ENCODE assay signal across 8 cellular contexts in the genomic region with DNA sequence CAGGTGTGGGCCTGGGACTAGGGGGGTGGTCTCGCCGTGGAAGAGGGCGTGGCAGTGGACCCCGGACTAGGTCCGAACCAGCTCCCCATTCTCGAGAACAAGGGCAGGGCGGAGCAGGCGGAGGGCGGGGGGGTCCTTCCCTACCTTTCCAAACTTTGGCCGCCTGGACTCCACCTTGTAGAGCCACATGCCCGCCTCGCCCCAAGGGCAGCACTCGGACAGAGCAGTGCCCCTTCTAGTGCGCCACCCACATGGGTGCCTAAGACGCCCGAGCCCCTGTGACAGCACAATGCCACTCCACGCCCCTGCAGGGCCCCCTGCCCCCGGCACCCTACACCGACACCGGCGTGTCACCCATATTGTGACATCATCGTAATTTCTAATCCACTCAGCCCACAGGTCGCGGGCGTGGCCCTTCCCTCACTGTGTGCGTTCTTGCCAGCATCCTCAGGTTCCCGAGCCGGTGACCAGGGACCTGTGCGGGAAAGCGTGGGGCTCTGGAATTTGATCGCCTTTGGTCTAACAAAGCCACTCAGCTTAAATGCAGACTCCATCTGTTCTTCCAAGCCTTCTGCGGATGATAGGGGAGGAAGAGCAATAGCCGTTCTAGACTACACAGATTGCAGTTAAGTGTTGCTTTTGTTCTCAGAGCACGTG. TPM values are rescaled to one million over a fixed set of nuclear protein-coding genes. Genes with fewer than 3 reads are reported as not detected.
DNase-seq lines count a peak whose midpoint lies in the region; ATAC-seq and TF ChIP-seq lines count a peak whose summit lies in the region.

No MANE protein-coding gene starts in this region.

- H3K4me1 Mint-ChIP-seq in Caco-2 (ENCODE audit: low read depth, unreplicated experiment) (peaks cover 17% of the 10 kb centered on the region), neural crest cell (peaks cover 54% of the 10 kb centered on the region)

- peak overlapping the region; percentile 80 for H3K27ac Mint-ChIP-seq in Caco-2 (ENCODE audit: unreplicated experiment)
- peak overlapping the region; percentile 97 for H3K27ac Mint-ChIP-seq in neural crest cell (ENCODE audit: unreplicated experiment)

- H3K4me3 Mint-ChIP-seq in Caco-2 (ENCODE audit: unreplicated experiment) = peak overlapping the region; percentile 91
- H3K4me3 Mint-ChIP-seq in neural crest cell = peak overlapping the region; percentile 92

- H3K4me1 ChIP-seq in Caco-2 = no peaks in the 10 kb centered on the region; the same call in 1 of the 2 replicates

- ATAC-seq in esophagus mucosa (peak; percentile 54), HG03521 (IDR thresholded peaks at IDR 0.05; ENCODE audit: unreplicated experiment) (no peak), GM19452 (IDR thresholded peaks at IDR 0.05; ENCODE audit: unreplicated experiment) (no peak)

- no peaks in the 10 kb centered on the region for H3K27me3 Mint-ChIP-seq in Caco-2 (ENCODE audit: insufficient read depth, unreplicated experiment)
- peaks cover 5% of the 10 kb centered on the region for H3K27me3 Mint-ChIP-seq in neural crest cell (ENCODE audit: low read depth)

- H3K27me3 ChIP-seq in Caco-2 (replicated peaks; ENCODE audit: control insufficient read depth, insufficient read depth, low read length) = no peaks in the 10 kb centered on the region

- intact Hi-C loops in Caco-2 (cut with micrococcal nuclease; ENCODE audit: unreplicated experiment) = no loop called here

- POLR2A ChIA-PET in Caco-2 (lab: Charles Lee) = interaction anchor here (0.5 kb wide), 1 partner anchor 15 kb away, joined by 3 read pairs; no protein-coding TSS in a partner anchor

- no peaks in the 10 kb centered on the region for H3K9me3 Mint-ChIP-seq in Caco-2 (ENCODE audit: unreplicated experiment)
- peaks cover 5% of the 10 kb centered on the region for H3K9me3 Mint-ChIP-seq in neural crest cell

- no peaks in the 10 kb centered on the region for H3K9me3 ChIP-seq in Caco-2

- H3K4me3 ChIP-seq in Caco-2 (ENCODE audit: low read depth, low read length) = peak overlapping the region; percentile 86

- CTCF ChIA-PET in Caco-2 (lab: Charles Lee) = interaction anchor here (1.4 kb wide), 1 partner anchor 11 kb away, joined by 5 read pairs; no protein-coding TSS in a partner anchor

- DNase-seq in Caco-2 (peak in 1 of 2 experiments; percentile 24), NCI-H128 (lab: John Stamatoyannopoulos, UW; ENCODE audit: unreplicated experiment) (peak; percentile 55), neural crest cell (ENCODE audit: low read depth, low spot score) (peak; percentile 36), DMS114 treated with DMSO at 0.1 percent for 48 hours (lab: John Stamatoyannopoulos, UW; ENCODE audit: unreplicated experiment) (no peak)
- DNase-seq in activated CD4-positive, alpha-beta T cell treated with anti-CD3 and anti-CD28 coated beads, Interleukin-2, amount 50 U/mL, for 48 hours = peak; percentile 26 to 40

- no peaks in the 10 kb centered on the region for H3K36me3 ChIP-seq in Caco-2 (ENCODE audit: control insufficient read depth, insufficient read depth, low read length)

- BruUV-seq in Caco-2 (replicated peaks; lab: Mats Ljungman, UMichigan) = no TSS peak

- no peak for TF ChIP-seq CTCF in Caco-2 (IDR thresholded peaks at IDR 0.05; ENCODE audit: insufficient read depth in 1 of 2, low read depth in 1 of 2, low read length in 1 of 2, severe bottlenecking in 1 of 2, unreplicated experiment in 1 of 2)
- no peak for TF ChIP-seq CTCF in neural crest cell (conservative IDR thresholded peaks at IDR 0.05)

- H3K36me3 Mint-ChIP-seq in Caco-2 (ENCODE audit: insufficient read depth, unreplicated experiment) (peaks cover 22% of the 10 kb centered on the region), neural crest cell (ENCODE audit: low read depth) (peaks cover 13% of the 10 kb centered on the region)

RNA-seq across cellular contexts. Expression of a gene that starts 0.6 kb away (rescaled TPM):
- total RNA-seq in Caco-2 (2022) (188 and 207 TPM in 2 replicates), esophagus mucosa (110 TPM), neural crest cell (934 and 986 TPM in 2 replicates)

RNA-seq across cellular contexts. Expression of a gene that starts 31.3 kb away (rescaled TPM):
- total RNA-seq in Caco-2 (2022) (22.3 and 26.0 TPM in 2 replicates), esophagus mucosa (11.1 TPM), neural crest cell (12.7 and 13.3 TPM in 2 replicates)

RNA-seq across cellular contexts. Expression of a gene that starts 47.5 kb away (rescaled TPM):
- total RNA-seq in Caco-2 (2022) (12.3 and 16.8 TPM in 2 replicates), esophagus mucosa (3.3 TPM), neural crest cell (13.6 and 15.2 TPM in 2 replicates)
